Comparison of ENCODE assay signal across 21 cellular contexts in genomic region chr2:200150411-200151086, GRCh38.
DNase-seq lines count a peak whose midpoint lies in the region; ATAC-seq, FAIRE-seq and TF ChIP-seq lines count a peak whose summit lies in the region.
"Had no signal": no experiment of that assay in that cellular context is flagged by ENCODE, and none has a peak within 500 bp of the region (broad histone marks: within the 10 kb centered on the region; RNA-seq: fewer than 3 reads in every experiment).

No MANE protein-coding gene starts in this region.

- no peaks in the 10 kb centered on the region for H3K9me3 ChIP-seq in HEK293 (ENCODE audit: control insufficient read depth, insufficient read depth, low read depth, low read length)
- H3K9me3 ChIP-seq in K562 (replicated peaks; ENCODE audit: control insufficient read depth, insufficient read depth, low read depth, low read length), result peaks cover 3% of the 10 kb centered on the region
- H3K9me3 ChIP-seq: BE2C had no signal

- in situ Hi-C loops in K562 (cut with MboI), result no loop called here

- TF ChIP-seq EP300 in K562 (IDR thresholded peaks at IDR 0.05; ENCODE audit: low read length), result no peak

- TF ChIP-seq CTCF in HEK293 (tag by site-specific recombination; IDR thresholded peaks at IDR 0.05), result no peak
- TF ChIP-seq CTCF in K562 (IDR thresholded peaks at IDR 0.05 in 2 of 3, conservative IDR thresholded peaks at IDR 0.05 in 1 of 3; ENCODE audit: insufficient read depth in 2 of 3, low read depth in 1 of 3, low read length in 3 of 3), result no peak
- no peak for TF ChIP-seq CTCF in D721Med (IDR thresholded peaks at IDR 0.05; ENCODE audit: insufficient read depth, missing control alignments)

- H4K20me1 ChIP-seq in K562 (replicated peaks; ENCODE audit: control insufficient read depth, insufficient read depth, low read length), result no peaks in the 10 kb centered on the region
- H4K20me1 ChIP-seq: BLaER1 treated with 17β-estradiol and CSF1 and Interleukin-3, amounts not matched to agents 10 nM and 100 nM had no signal

- H3K27me3 ChIP-seq in K562 (ENCODE audit: control insufficient read depth in 2 of 2, insufficient read depth in 2 of 2, low read length in 2 of 2), result no peaks in the 10 kb centered on the region
- H3K27me3 ChIP-seq: BE2C; BLaER1 treated with 17β-estradiol and CSF1 and Interleukin-3, amounts not matched to agents 10 nM and 100 nM had no signal

- TF ChIP-seq POLR2A in K562 (conservative IDR thresholded peaks at IDR 0.05), result no peak

- H3K4me2 ChIP-seq in K562 (ENCODE audit: insufficient read depth, low read length), result no peak overlapping the region
- H3K4me2 ChIP-seq: BLaER1 treated with 17β-estradiol and CSF1 and Interleukin-3, amounts not matched to agents 10 nM and 100 nM had no signal

- no peaks in the 10 kb centered on the region for H3K79me2 ChIP-seq in K562 (ENCODE audit: control insufficient read depth, insufficient read depth, low read length)

- intact Hi-C loops in K562 (cut with micrococcal nuclease), result no loop called here

- H2AFZ ChIP-seq in K562 (ENCODE audit: low read depth, low read length), result no peak overlapping the region
- H2AFZ ChIP-seq: GM23248 had no signal

- H3K4me3 ChIP-seq in HEK293 (ENCODE audit: low read depth, low read length) (no peak overlapping the region), K562 (no peak overlapping the region)
- H3K4me3 ChIP-seq: BLaER1 treated with 17β-estradiol and CSF1 and Interleukin-3, amounts not matched to agents 10 nM and 100 nM; GM23248 had no signal

- no peaks in the 10 kb centered on the region for H3K4me1 ChIP-seq in HEK293 (ENCODE audit: control insufficient read depth, insufficient read depth, low read length)
- 0 out of 5 replicates have a peak, but pooled peaks cover 0 to 2% of the 10 kb centered on the region in 2 experiments for H3K4me1 ChIP-seq in K562 (replicated peaks in 1 of 2; ENCODE audit: control insufficient read depth in 2 of 2, insufficient read depth in 2 of 2, low read length in 2 of 2)
- H3K4me1 ChIP-seq: BLaER1 treated with 17β-estradiol and CSF1 and Interleukin-3, amounts not matched to agents 10 nM and 100 nM had no signal

- FAIRE-seq in A204.1 (lab: Jason Lieb, UNC) (peak; percentile 21), K562 (lab: Jason Lieb, UNC) (no peak), D721Med (lab: Jason Lieb, UNC) (no peak)
- FAIRE-seq: GM12892, GM19239, H1 had no signal

- H3K9me1 ChIP-seq in K562 (ENCODE audit: control insufficient read depth, insufficient read depth, low read length), result no peaks in the 10 kb centered on the region

- BruUV-seq in K562 (replicated peaks; lab: Mats Ljungman, UMichigan), result no TSS peak

- H3K9ac ChIP-seq in K562 (ENCODE audit: insufficient read depth in 1 of 2, low read depth in 2 of 2, low read length in 2 of 2), result no peak overlapping the region
- H3K9ac ChIP-seq: BLaER1 treated with 17β-estradiol and CSF1 and Interleukin-3, amounts not matched to agents 10 nM and 100 nM; GM23248 had no signal

- no peak for DNase-seq in K562 (ENCODE audit: extremely low read depth in 1 of 4, low spot score in 3 of 4)
- no peak for DNase-seq in GM03348 (ENCODE audit: low spot score)
- DNase-seq in D721Med (ENCODE audit: insufficient read length, low spot score), result no peak
- DNase-seq in AG20443 (ENCODE audit: low spot score), result no peak
- DNase-seq: 8988T; AML-193; BE2C; CD4-positive, alpha-beta T cell; CD8-positive, alpha-beta memory T cell; DMS53; DMS79 treated with DMSO at 0.1 percent for 48 hours; GF-D8; GM23248; H7; HCEC 1CT had no signal

- 82% methylated on average over 1 of the region's 1 CpG for WGBS in K562 (ENCODE audit: insufficient coverage, low coverage, missing lambda C conversion rate)

- POLR2A ChIA-PET in HEK293 (lab: Yijun Ruan, JAX), result no interaction called here
- POLR2A ChIA-PET in K562 (lab: Yijun Ruan, JAX), result no interaction called here

- no peak for TF ChIP-seq RAD21 in K562 (CRISPR knock-in tag; conservative IDR thresholded peaks at IDR 0.05 in 1 of 2, IDR thresholded peaks at IDR 0.05 in 1 of 2)

- CTCF ChIA-PET in HEK293 (lab: Yijun Ruan, JAX), result no interaction called here
- CTCF ChIA-PET in K562 (lab: Yijun Ruan, JAX; ENCODE audit: low intra/inter-chr PET ratio), result no interaction called here

- no peak for ATAC-seq in K562

- H3K36me3 ChIP-seq in HEK293 (ENCODE audit: control insufficient read depth in 2 of 2, insufficient read depth in 1 of 2, low read length in 2 of 2) (no peaks in the 10 kb centered on the region), K562 (ENCODE audit: control insufficient read depth, insufficient read depth, low read length) (no peaks in the 10 kb centered on the region)
- H3K36me3 ChIP-seq: BE2C; BLaER1 treated with 17β-estradiol and CSF1 and Interleukin-3, amounts not matched to agents 10 nM and 100 nM had no signal

- H3K27ac ChIP-seq in HEK293 (ENCODE audit: extremely low read depth, low read depth, low read length), result no peak overlapping the region
- H3K27ac ChIP-seq in K562 (ENCODE audit: extremely low read depth, low read depth, low read length), result no peak overlapping the region
- H3K27ac ChIP-seq: BLaER1 treated with 17β-estradiol and CSF1 and Interleukin-3, amounts not matched to agents 10 nM and 100 nM; GM23248 had no signal

TF ChIP-seq in HEK293, 187 proteins besides CTCF, POLR2A, EP300 and RAD21:
- TF ChIP-seq, protein P1, sequence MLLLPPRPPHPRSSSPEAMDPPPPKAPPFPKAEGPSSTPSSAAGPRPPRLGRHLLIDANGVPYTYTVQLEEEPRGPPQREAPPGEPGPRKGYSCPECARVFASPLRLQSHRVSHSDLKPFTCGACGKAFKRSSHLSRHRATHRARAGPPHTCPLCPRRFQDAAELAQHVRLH (tag by site-specific recombination; IDR thresholded peaks at IDR 0.05), result no peak
- peak; percentile 81 for TF ChIP-seq SETDB1 (IDR thresholded peaks at IDR 0.05; ENCODE audit: insufficient read length, low read length)

TF ChIP-seq in K562, 482 proteins besides CTCF, POLR2A, EP300 and RAD21 (continues in another document):
- TF ChIP-seq ZNF316 (IDR thresholded peaks at IDR 0.05) (peak; percentile 89), C11orf30 (IDR thresholded peaks at IDR 0.05; ENCODE audit: low read depth) (peak; percentile 65), HDAC8 (tag; IDR thresholded peaks at IDR 0.05) (no peak), MAFK (IDR thresholded peaks at IDR 0.05; ENCODE audit: low read length) (peak; percentile 31; the same call in 1 of the 2 replicates), ZNF75A (CRISPR knock-in tag; IDR thresholded peaks at IDR 0.05) (no peak), HLTF (IDR thresholded peaks at IDR 0.05) (no peak), SMARCA4 (IDR thresholded peaks at IDR 0.05) (no peak), PML (IDR thresholded peaks at IDR 0.05; ENCODE audit: low read length) (no peak), ZC3H8 (IDR thresholded peaks at IDR 0.05) (no peak), RBM34 (IDR thresholded peaks at IDR 0.05; ENCODE audit: borderline replicate concordance, insufficient read depth, low read length) (no peak), CREBBP (IDR thresholded peaks at IDR 0.05; ENCODE audit: low read depth, low read length) (no peak), GATAD2A (IDR thresholded peaks at IDR 0.05) (no peak), KLF10 (CRISPR knock-in tag; IDR thresholded peaks at IDR 0.05) (no peak), ZFP1 (CRISPR knock-in tag; IDR thresholded peaks at IDR 0.05) (peak; percentile 68; the same call in 1 of the 2 replicates)
- TF ChIP-seq, protein P2, sequence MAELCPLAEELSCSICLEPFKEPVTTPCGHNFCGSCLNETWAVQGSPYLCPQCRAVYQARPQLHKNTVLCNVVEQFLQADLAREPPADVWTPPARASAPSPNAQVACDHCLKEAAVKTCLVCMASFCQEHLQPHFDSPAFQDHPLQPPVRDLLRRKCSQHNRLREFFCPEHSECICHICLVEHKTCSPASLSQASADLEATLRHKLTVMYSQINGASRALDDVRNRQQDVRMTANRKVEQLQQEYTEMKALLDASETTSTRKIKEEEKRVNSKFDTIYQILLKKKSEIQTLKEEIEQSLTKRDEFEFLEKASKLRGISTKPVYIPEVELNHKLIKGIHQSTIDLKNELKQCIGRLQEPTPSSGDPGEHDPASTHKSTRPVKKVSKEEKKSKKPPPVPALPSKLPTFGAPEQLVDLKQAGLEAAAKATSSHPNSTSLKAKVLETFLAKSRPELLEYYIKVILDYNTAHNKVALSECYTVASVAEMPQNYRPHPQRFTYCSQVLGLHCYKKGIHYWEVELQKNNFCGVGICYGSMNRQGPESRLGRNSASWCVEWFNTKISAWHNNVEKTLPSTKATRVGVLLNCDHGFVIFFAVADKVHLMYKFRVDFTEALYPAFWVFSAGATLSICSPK (IDR thresholded peaks at IDR 0.05; ENCODE audit: borderline replicate concordance), result no peak
- TF ChIP-seq, protein P3, sequence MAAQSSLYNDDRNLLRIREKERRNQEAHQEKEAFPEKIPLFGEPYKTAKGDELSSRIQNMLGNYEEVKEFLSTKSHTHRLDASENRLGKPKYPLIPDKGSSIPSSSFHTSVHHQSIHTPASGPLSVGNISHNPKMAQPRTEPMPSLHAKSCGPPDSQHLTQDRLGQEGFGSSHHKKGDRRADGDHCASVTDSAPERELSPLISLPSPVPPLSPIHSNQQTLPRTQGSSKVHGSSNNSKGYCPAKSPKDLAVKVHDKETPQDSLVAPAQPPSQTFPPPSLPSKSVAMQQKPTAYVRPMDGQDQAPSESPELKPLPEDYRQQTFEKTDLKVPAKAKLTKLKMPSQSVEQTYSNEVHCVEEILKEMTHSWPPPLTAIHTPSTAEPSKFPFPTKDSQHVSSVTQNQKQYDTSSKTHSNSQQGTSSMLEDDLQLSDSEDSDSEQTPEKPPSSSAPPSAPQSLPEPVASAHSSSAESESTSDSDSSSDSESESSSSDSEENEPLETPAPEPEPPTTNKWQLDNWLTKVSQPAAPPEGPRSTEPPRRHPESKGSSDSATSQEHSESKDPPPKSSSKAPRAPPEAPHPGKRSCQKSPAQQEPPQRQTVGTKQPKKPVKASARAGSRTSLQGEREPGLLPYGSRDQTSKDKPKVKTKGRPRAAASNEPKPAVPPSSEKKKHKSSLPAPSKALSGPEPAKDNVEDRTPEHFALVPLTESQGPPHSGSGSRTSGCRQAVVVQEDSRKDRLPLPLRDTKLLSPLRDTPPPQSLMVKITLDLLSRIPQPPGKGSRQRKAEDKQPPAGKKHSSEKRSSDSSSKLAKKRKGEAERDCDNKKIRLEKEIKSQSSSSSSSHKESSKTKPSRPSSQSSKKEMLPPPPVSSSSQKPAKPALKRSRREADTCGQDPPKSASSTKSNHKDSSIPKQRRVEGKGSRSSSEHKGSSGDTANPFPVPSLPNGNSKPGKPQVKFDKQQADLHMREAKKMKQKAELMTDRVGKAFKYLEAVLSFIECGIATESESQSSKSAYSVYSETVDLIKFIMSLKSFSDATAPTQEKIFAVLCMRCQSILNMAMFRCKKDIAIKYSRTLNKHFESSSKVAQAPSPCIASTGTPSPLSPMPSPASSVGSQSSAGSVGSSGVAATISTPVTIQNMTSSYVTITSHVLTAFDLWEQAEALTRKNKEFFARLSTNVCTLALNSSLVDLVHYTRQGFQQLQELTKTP (IDR thresholded peaks at IDR 0.05; ENCODE audit: low read depth in 1 of 2, partially characterized antibody in 2 of 2), result no peak
